8 cellular contexts compared by ENCODE assay signal in genomic region chr10:104232613-104233102, GRCh38. TPM values are rescaled to one million over a fixed set of nuclear protein-coding genes. Genes with fewer than 3 reads are reported as not detected.
DNase-seq lines count a peak whose midpoint lies in the region; ATAC-seq and TF ChIP-seq lines count a peak whose summit lies in the region.

No MANE protein-coding gene starts in this region.

- H3K9me3 ChIP-seq in A673 (ENCODE audit: low read depth, low read length, poor library complexity, severe bottlenecking) (no peaks in the 10 kb centered on the region), iPS-18a (ENCODE audit: control insufficient read depth, low read depth, low read length) (peaks cover 5% of the 10 kb centered on the region), stomach smooth muscle (ENCODE audit: control insufficient read depth in 2 of 2, low read length in 2 of 2) (no peaks in the 10 kb centered on the region)

- intact Hi-C loops in A673 (cut with micrococcal nuclease; ENCODE audit: unreplicated experiment) = no loop called here

- peaks cover 5% of the 10 kb centered on the region; the same call in 1 of the 3 replicates for H3K4me1 Mint-ChIP-seq in GM23338
- H3K4me1 Mint-ChIP-seq in activated CD8-positive, alpha-beta T cell treated with anti-CD3 and anti-CD28 coated beads, Interleukin-2, amount 10 ng/mL, durations not matched to agents 7 days and 5 days (ENCODE audit: low read depth) = peaks cover 14% of the 10 kb centered on the region

- no peaks in the 10 kb centered on the region for H3K36me3 ChIP-seq in A673 (ENCODE audit: insufficient read depth, low read length, poor library complexity, severe bottlenecking)
- H3K36me3 ChIP-seq in GM23338 (ENCODE audit: insufficient read depth) = no peaks in the 10 kb centered on the region
- H3K36me3 ChIP-seq in iPS-18a (ENCODE audit: control insufficient read depth, low read depth, low read length) = no peaks in the 10 kb centered on the region
- no peaks in the 10 kb centered on the region for H3K36me3 ChIP-seq in stomach smooth muscle (ENCODE audit: control insufficient read depth in 2 of 2, insufficient read depth in 2 of 2, low read length in 2 of 2)

- H3K27ac ChIP-seq in A673 (ENCODE audit: low read depth, low read length, poor library complexity, severe bottlenecking) = peak overlapping the region; percentile 45
- no peak overlapping the region for H3K27ac ChIP-seq in GM23338 (ENCODE audit: low read depth)
- no peak overlapping the region for H3K27ac ChIP-seq in iPS-18a (ENCODE audit: low read length)
- no peak overlapping the region for H3K27ac ChIP-seq in stomach smooth muscle (ENCODE audit: low read length)

- peaks cover 12% of the 10 kb centered on the region; the same call in 2 of the 3 replicates for H3K36me3 Mint-ChIP-seq in GM23338 (ENCODE audit: low read depth)
- H3K36me3 Mint-ChIP-seq in activated CD8-positive, alpha-beta T cell treated with anti-CD3 and anti-CD28 coated beads, Interleukin-2, amount 10 ng/mL, durations not matched to agents 7 days and 5 days (ENCODE audit: low read depth) = no peaks in the 10 kb centered on the region

- BruUV-seq in A673 (replicated peaks; lab: Mats Ljungman, UMichigan) = no TSS peak

- peak overlapping the region; percentile 91 for H3K4me3 Mint-ChIP-seq in GM23338
- peak overlapping the region; percentile 87 for H3K4me3 Mint-ChIP-seq in activated CD8-positive, alpha-beta T cell treated with anti-CD3 and anti-CD28 coated beads, Interleukin-2, amount 10 ng/mL, durations not matched to agents 7 days and 5 days

- H3K9me3 Mint-ChIP-seq in GM23338 = peaks cover 16% of the 10 kb centered on the region; the same call in 2 of the 3 replicates
- H3K9me3 Mint-ChIP-seq in activated CD8-positive, alpha-beta T cell treated with anti-CD3 and anti-CD28 coated beads, Interleukin-2, amount 10 ng/mL, durations not matched to agents 7 days and 5 days (ENCODE audit: insufficient read depth) = peaks cover 4% of the 10 kb centered on the region

- H3K27me3 ChIP-seq in A673 (replicated peaks; ENCODE audit: insufficient read depth, low read depth, low read length, poor library complexity) = peaks cover 10% of the 10 kb centered on the region
- H3K27me3 ChIP-seq in GM23338 (ENCODE audit: insufficient read depth) = no peaks in the 10 kb centered on the region
- H3K27me3 ChIP-seq in iPS-18a (ENCODE audit: control insufficient read depth, insufficient read depth, low read length) = peaks cover 13% of the 10 kb centered on the region
- H3K27me3 ChIP-seq in stomach smooth muscle (ENCODE audit: control insufficient read depth in 1 of 2, insufficient read depth in 2 of 2, low read length in 2 of 2) = no peaks in the 10 kb centered on the region

- POLR2A ChIA-PET in A673 (lab: Charles Lee; ENCODE audit: low non-redundant PET) = no interaction called here
- POLR2A ChIA-PET in activated CD8-positive, alpha-beta T cell treated with anti-CD3 and anti-CD28 coated beads, Interleukin-2, amount 10 ng/mL, durations not matched to agents 7 days and 5 days (lab: Charles Lee) = interaction anchor here (1.0 to 1.6 kb wide), 4 partner anchors 14 to 36 kb away, joined by 3 to 6 read pairs (median 4); partner anchors contain the start of genes GSTO1 and GSTO2

- peak overlapping the region; percentile 90 for H2AFZ ChIP-seq in GM23338

- H3K4me1 ChIP-seq in A673 (ENCODE audit: insufficient read depth, low read length, poor library complexity, severe bottlenecking) (peaks cover 6% of the 10 kb centered on the region), GM23338 (ENCODE audit: insufficient read depth) (peaks cover 11% of the 10 kb centered on the region), iPS-18a (ENCODE audit: control insufficient read depth, low read depth, low read length) (no peaks in the 10 kb centered on the region), stomach smooth muscle (ENCODE audit: control insufficient read depth, insufficient read depth, low read length) (peaks cover 9% of the 10 kb centered on the region)

- no peaks in the 10 kb centered on the region for H3K9me2 ChIP-seq in GM23338 (ENCODE audit: insufficient read depth)

- no peak for TF ChIP-seq CTCF in A673 (conservative IDR thresholded peaks at IDR 0.05; ENCODE audit: low read depth, low read length)
- TF ChIP-seq CTCF in GM23338 (conservative IDR thresholded peaks at IDR 0.05; ENCODE audit: low read depth in 2 of 2) = no peak

- no peaks in the 10 kb centered on the region for H3K27me3 Mint-ChIP-seq in GM23338 (ENCODE audit: insufficient read depth, low read depth, poor library complexity)
- H3K27me3 Mint-ChIP-seq in activated CD8-positive, alpha-beta T cell treated with anti-CD3 and anti-CD28 coated beads, Interleukin-2, amount 10 ng/mL, durations not matched to agents 7 days and 5 days (ENCODE audit: low read depth) = peaks cover 26% of the 10 kb centered on the region

- H3K9ac ChIP-seq in iPS-18a (ENCODE audit: low read length) (peak overlapping the region; percentile 77), stomach smooth muscle (ENCODE audit: low read length in 2 of 2) (peak overlapping the region in 1 of 2 donors; percentile 13)

- peak overlapping the region; percentile 70 for H3K4me3 ChIP-seq in A673 (ENCODE audit: low read depth, low read length, poor library complexity, severe bottlenecking)
- H3K4me3 ChIP-seq in GM23338 = peak overlapping the region; percentile 81
- peak overlapping the region; percentile 75 for H3K4me3 ChIP-seq in iPS-18a (ENCODE audit: low read length)
- peak overlapping the region; percentile 89 to 90 for H3K4me3 ChIP-seq in stomach smooth muscle (ENCODE audit: low read length in 2 of 2)

- CTCF ChIA-PET in A673 (lab: Charles Lee) = no interaction called here
- CTCF ChIA-PET in activated CD8-positive, alpha-beta T cell treated with anti-CD3 and anti-CD28 coated beads, Interleukin-2, amount 10 ng/mL, durations not matched to agents 7 days and 5 days (lab: Charles Lee) = interaction anchor here (1.3 to 2.1 kb wide), 3 partner anchors 15 to 42 kb away, joined by 3 to 8 read pairs (median 7); partner anchors contain the start of gene GSTO1

- H3K4me2 ChIP-seq in GM23338 = peak overlapping the region; percentile 91

- DNase-seq in A673 (ENCODE audit: low spot score) (no peak), GM23338 (ENCODE audit: low spot score) (no peak), GF-D8 (lab: John Stamatoyannopoulos, UW) (no peak), NCI-H2029 treated with DMSO at 0.1 percent for 48 hours (lab: John Stamatoyannopoulos, UW) (no peak)
- no peak for DNase-seq in activated CD8-positive, alpha-beta T cell treated with anti-CD3 and anti-CD28 coated beads, Interleukin-2, amount 10 ng/mL, durations not matched to agents 7 days and 5 days
- DNase-seq in stimulated activated CD4-positive, alpha-beta T cell treated with anti-CD3 and anti-CD28 coated beads, Interleukin-12 subunit alpha, Interleukin-12 subunit beta, amount 100 ng/mL, for 4 hours = no peak

- H3F3A ChIP-seq in GM23338 (replicated peaks; ENCODE audit: low read depth) = 0 out of 2 replicates have a peak, but pooled peaks cover 3% of the 10 kb centered on the region

- peak; percentile 21 for ATAC-seq in GM23338
- ATAC-seq in activated CD8-positive, alpha-beta T cell treated with anti-CD3 and anti-CD28 coated beads, Interleukin-2, amount 10 ng/mL, durations not matched to agents 7 days and 5 days = peak; percentile 41

- H3K79me2 ChIP-seq in GM23338 (replicated peaks; ENCODE audit: insufficient read depth) = no peaks in the 10 kb centered on the region

- no peaks in the 10 kb centered on the region for H4K20me1 ChIP-seq in GM23338 (replicated peaks; ENCODE audit: insufficient read depth)

- H3K27ac Mint-ChIP-seq in GM23338 = peak overlapping the region; percentile 67; the same call in 1 of the 2 replicates
- H3K27ac Mint-ChIP-seq in activated CD8-positive, alpha-beta T cell treated with anti-CD3 and anti-CD28 coated beads, Interleukin-2, amount 10 ng/mL, durations not matched to agents 7 days and 5 days = peak overlapping the region; percentile 34

TF ChIP-seq in GM23338, 12 proteins besides CTCF, POLR2A, EP300 and RAD21 (continues in another document):
- TF ChIP-seq ZNF331 (CRISPR knock-in tag; IDR thresholded peaks at IDR 0.05; ENCODE audit: low read depth) (no peak), JUNB (IDR thresholded peaks at IDR 0.05; ENCODE audit: unreplicated experiment) (no peak)
- TF ChIP-seq, protein P1, sequence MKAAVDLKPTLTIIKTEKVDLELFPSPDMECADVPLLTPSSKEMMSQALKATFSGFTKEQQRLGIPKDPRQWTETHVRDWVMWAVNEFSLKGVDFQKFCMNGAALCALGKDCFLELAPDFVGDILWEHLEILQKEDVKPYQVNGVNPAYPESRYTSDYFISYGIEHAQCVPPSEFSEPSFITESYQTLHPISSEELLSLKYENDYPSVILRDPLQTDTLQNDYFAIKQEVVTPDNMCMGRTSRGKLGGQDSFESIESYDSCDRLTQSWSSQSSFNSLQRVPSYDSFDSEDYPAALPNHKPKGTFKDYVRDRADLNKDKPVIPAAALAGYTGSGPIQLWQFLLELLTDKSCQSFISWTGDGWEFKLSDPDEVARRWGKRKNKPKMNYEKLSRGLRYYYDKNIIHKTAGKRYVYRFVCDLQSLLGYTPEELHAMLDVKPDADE (IDR thresholded peaks at IDR 0.05) = no peak

RNA-seq across cellular contexts. Expression of gene CFAP43, which starts 0.5 kb away (rescaled TPM):
- 0.13 and 0.35 TPM in 2 replicates for total RNA-seq in A673 (2021)
- 0.24 and 0.47 TPM in 2 replicates for total RNA-seq in GM23338 (2014; rRNA removed; shearing (Covaris generic))
- 0.44 TPM in 1 of 2 replicates, not detected in the other for polyA plus RNA-seq in GM23338 (2016; fragmentation: Nextera tagmentation; extraction: Ambion mirVana)
- under 1 TPM in 1 of 2 experiments, not detected in 1; 0.18 TPM for total RNA-seq in activated CD8-positive, alpha-beta T cell treated with anti-CD3 and anti-CD28 coated beads, Interleukin-2, amount 10 ng/mL, durations not matched to agents 7 days and 5 days

RNA-seq across cellular contexts. Expression of gene GSTO1, which starts 22.0 kb away (rescaled TPM):
- 123 and 126 TPM in 2 replicates for total RNA-seq in A673 (2021)
- 52.5 and 75.3 TPM in 2 replicates for total RNA-seq in GM23338 (2014; rRNA removed; shearing (Covaris generic))
- 182 and 204 TPM in 2 replicates for polyA plus RNA-seq in GM23338 (2016; fragmentation: Nextera tagmentation; extraction: Ambion mirVana)
- 100 to 1,000 TPM; 114 to 119 TPM for total RNA-seq in activated CD8-positive, alpha-beta T cell treated with anti-CD3 and anti-CD28 coated beads, Interleukin-2, amount 10 ng/mL, durations not matched to agents 7 days and 5 days

RNA-seq across cellular contexts. Expression of gene GSTO2, which starts 36.3 kb away (rescaled TPM):
- total RNA-seq in A673 (2021) = 0.26 and 1.4 TPM in 2 replicates
- total RNA-seq in GM23338 (2014; rRNA removed; shearing (Covaris generic)) = 30.7 and 39.3 TPM in 2 replicates
- polyA plus RNA-seq in GM23338 (2016; fragmentation: Nextera tagmentation; extraction: Ambion mirVana) = 49.8 and 51.3 TPM in 2 replicates
- 1 to 10 TPM in 1 of 2 experiments, under 1 TPM in 1; 0.94 to 1.2 TPM for total RNA-seq in activated CD8-positive, alpha-beta T cell treated with anti-CD3 and anti-CD28 coated beads, Interleukin-2, amount 10 ng/mL, durations not matched to agents 7 days and 5 days

Comparison
In these comparisons a context has a peak if more than half of its experiments do, and no peak if none do; other contexts are left out.
1. RNA of gene GSTO2, which starts 36.3 kb away (total RNA-seq): 30.7 to 39.3 TPM in GM23338; 0.94 to 1.2 TPM in activated CD8-positive, alpha-beta T cell treated with anti-CD3 and anti-CD28 coated beads, Interleukin-2, amount 10 ng/mL, durations not matched to agents 7 days and 5 days and 0.26 to 1.4 TPM in A673; every median in the first group is over 10 times any median in the second.
2. Peak in every context shown above with its lines, with median percentiles within 50 percentile points of each other: H3K4me3 ChIP-seq.